In the genomic region with DNA sequence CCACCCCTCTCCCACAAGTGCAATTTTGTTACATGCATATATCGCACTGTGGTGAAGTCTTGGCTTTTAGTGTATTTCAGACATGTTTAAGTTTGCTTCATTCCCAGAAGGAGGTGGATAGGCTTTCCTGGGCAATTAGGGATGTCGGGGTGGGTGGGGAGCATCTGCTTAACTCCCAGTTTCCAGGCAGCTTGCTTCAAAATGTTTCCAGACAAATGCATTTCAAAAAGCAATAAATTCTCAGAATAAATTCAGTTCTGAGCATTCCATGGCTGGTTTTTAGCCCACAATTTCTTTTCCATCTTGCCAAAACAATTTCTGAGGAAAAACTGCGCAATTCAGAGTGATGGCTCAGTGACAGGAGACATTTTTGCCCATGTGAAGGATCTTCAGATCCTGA, we compare ENCODE assay signal across 1 cellular context.
TF ChIP-seq lines count a peak whose summit lies in the region.

No MANE protein-coding gene starts in this region.

TF ChIP-seq in H1, 55 proteins besides CTCF, POLR2A, EP300 and RAD21 (continued from another document):
- TF ChIP-seq, protein P1, sequence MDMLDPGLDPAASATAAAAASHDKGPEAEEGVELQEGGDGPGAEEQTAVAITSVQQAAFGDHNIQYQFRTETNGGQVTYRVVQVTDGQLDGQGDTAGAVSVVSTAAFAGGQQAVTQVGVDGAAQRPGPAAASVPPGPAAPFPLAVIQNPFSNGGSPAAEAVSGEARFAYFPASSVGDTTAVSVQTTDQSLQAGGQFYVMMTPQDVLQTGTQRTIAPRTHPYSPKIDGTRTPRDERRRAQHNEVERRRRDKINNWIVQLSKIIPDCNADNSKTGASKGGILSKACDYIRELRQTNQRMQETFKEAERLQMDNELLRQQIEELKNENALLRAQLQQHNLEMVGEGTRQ (IDR thresholded peaks at IDR 0.05; ENCODE audit: low read length): no peak
- TF ChIP-seq SP4 (IDR thresholded peaks at IDR 0.05; ENCODE audit: low read length) (no peak), KDM4A (IDR thresholded peaks at IDR 0.05; ENCODE audit: low read depth, low read length, severe bottlenecking) (no peak), YY1 (IDR thresholded peaks at IDR 0.05; ENCODE audit: low read depth, low read length) (no peak), SIN3A (conservative IDR thresholded peaks at IDR 0.05 in 1 of 2, IDR thresholded peaks at IDR 0.05 in 1 of 2; ENCODE audit: low read depth in 1 of 2, low read length in 2 of 2) (no peak), TAF1 (IDR thresholded peaks at IDR 0.05; ENCODE audit: low read depth, low read length) (no peak), NANOG (IDR thresholded peaks at IDR 0.05; ENCODE audit: insufficient read depth, low read depth, low read length, poor library complexity, severe bottlenecking) (no peak), CEBPB (IDR thresholded peaks at IDR 0.05; ENCODE audit: low read depth, low read length) (no peak), TCF12 (IDR thresholded peaks at IDR 0.05; ENCODE audit: low read depth, low read length) (no peak), RXRA (IDR thresholded peaks at IDR 0.05; ENCODE audit: insufficient read depth, low read depth, low read length) (no peak), EZH2 (IDR thresholded peaks at IDR 0.05; ENCODE audit: low read depth, low read length, severe bottlenecking) (no peak), FOSL1 (IDR thresholded peaks at IDR 0.05; ENCODE audit: insufficient read depth, low read depth, low read length) (no peak), CTBP2 (IDR thresholded peaks at IDR 0.05; ENCODE audit: borderline replicate concordance, insufficient read depth, insufficient read length, low read length) (no peak), MAFK (IDR thresholded peaks at IDR 0.05; ENCODE audit: low read depth, low read length) (no peak), RFX5 (IDR thresholded peaks at IDR 0.05; ENCODE audit: borderline replicate concordance, low read depth, low read length) (no peak), RBBP5 (IDR thresholded peaks at IDR 0.05; ENCODE audit: borderline replicate concordance, low read depth, low read length) (no peak), CBX5 (IDR thresholded peaks at IDR 0.05; ENCODE audit: low read depth, low read length) (no peak)
- TF ChIP-seq, protein P2, sequence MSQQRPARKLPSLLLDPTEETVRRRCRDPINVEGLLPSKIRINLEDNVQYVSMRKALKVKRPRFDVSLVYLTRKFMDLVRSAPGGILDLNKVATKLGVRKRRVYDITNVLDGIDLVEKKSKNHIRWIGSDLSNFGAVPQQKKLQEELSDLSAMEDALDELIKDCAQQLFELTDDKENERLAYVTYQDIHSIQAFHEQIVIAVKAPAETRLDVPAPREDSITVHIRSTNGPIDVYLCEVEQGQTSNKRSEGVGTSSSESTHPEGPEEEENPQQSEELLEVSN (IDR thresholded peaks at IDR 0.05): no peak
- TF ChIP-seq, protein P3, sequence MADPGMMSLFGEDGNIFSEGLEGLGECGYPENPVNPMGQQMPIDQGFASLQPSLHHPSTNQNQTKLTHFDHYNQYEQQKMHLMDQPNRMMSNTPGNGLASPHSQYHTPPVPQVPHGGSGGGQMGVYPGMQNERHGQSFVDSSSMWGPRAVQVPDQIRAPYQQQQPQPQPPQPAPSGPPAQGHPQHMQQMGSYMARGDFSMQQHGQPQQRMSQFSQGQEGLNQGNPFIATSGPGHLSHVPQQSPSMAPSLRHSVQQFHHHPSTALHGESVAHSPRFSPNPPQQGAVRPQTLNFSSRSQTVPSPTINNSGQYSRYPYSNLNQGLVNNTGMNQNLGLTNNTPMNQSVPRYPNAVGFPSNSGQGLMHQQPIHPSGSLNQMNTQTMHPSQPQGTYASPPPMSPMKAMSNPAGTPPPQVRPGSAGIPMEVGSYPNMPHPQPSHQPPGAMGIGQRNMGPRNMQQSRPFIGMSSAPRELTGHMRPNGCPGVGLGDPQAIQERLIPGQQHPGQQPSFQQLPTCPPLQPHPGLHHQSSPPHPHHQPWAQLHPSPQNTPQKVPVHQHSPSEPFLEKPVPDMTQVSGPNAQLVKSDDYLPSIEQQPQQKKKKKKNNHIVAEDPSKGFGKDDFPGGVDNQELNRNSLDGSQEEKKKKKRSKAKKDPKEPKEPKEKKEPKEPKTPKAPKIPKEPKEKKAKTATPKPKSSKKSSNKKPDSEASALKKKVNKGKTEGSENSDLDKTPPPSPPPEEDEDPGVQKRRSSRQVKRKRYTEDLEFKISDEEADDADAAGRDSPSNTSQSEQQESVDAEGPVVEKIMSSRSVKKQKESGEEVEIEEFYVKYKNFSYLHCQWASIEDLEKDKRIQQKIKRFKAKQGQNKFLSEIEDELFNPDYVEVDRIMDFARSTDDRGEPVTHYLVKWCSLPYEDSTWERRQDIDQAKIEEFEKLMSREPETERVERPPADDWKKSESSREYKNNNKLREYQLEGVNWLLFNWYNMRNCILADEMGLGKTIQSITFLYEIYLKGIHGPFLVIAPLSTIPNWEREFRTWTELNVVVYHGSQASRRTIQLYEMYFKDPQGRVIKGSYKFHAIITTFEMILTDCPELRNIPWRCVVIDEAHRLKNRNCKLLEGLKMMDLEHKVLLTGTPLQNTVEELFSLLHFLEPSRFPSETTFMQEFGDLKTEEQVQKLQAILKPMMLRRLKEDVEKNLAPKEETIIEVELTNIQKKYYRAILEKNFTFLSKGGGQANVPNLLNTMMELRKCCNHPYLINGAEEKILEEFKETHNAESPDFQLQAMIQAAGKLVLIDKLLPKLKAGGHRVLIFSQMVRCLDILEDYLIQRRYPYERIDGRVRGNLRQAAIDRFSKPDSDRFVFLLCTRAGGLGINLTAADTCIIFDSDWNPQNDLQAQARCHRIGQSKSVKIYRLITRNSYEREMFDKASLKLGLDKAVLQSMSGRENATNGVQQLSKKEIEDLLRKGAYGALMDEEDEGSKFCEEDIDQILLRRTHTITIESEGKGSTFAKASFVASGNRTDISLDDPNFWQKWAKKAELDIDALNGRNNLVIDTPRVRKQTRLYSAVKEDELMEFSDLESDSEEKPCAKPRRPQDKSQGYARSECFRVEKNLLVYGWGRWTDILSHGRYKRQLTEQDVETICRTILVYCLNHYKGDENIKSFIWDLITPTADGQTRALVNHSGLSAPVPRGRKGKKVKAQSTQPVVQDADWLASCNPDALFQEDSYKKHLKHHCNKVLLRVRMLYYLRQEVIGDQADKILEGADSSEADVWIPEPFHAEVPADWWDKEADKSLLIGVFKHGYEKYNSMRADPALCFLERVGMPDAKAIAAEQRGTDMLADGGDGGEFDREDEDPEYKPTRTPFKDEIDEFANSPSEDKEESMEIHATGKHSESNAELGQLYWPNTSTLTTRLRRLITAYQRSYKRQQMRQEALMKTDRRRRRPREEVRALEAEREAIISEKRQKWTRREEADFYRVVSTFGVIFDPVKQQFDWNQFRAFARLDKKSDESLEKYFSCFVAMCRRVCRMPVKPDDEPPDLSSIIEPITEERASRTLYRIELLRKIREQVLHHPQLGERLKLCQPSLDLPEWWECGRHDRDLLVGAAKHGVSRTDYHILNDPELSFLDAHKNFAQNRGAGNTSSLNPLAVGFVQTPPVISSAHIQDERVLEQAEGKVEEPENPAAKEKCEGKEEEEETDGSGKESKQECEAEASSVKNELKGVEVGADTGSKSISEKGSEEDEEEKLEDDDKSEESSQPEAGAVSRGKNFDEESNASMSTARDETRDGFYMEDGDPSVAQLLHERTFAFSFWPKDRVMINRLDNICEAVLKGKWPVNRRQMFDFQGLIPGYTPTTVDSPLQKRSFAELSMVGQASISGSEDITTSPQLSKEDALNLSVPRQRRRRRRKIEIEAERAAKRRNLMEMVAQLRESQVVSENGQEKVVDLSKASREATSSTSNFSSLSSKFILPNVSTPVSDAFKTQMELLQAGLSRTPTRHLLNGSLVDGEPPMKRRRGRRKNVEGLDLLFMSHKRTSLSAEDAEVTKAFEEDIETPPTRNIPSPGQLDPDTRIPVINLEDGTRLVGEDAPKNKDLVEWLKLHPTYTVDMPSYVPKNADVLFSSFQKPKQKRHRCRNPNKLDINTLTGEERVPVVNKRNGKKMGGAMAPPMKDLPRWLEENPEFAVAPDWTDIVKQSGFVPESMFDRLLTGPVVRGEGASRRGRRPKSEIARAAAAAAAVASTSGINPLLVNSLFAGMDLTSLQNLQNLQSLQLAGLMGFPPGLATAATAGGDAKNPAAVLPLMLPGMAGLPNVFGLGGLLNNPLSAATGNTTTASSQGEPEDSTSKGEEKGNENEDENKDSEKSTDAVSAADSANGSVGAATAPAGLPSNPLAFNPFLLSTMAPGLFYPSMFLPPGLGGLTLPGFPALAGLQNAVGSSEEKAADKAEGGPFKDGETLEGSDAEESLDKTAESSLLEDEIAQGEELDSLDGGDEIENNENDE (IDR thresholded peaks at IDR 0.05; ENCODE audit: insufficient replicate concordance, low read length): no peak
